Comparison of ENCODE assay signal across 5 cellular contexts in genomic region chr12:46543378-46543795, GRCh38.
DNase-seq lines count a peak whose midpoint lies in the region; ATAC-seq, FAIRE-seq and TF ChIP-seq lines count a peak whose summit lies in the region.
"Not testable (repeated sequence)": the region's sequence is repeated elsewhere in the genome, so short reads cannot be mapped to it uniquely, and the experiment has no call there.

No MANE protein-coding gene starts in this region.

- not testable (repeated sequence) for H3K36me3 ChIP-seq in HepG2 (replicated peaks in 1 of 2; ENCODE audit: control insufficient read depth in 1 of 2, insufficient read depth in 2 of 2, low read length in 2 of 2)

- 2% methylated on average over 3 of the region's 3 CpGs for WGBS in HepG2 (ENCODE audit: low lambda C conversion rate)

- H2AFZ ChIP-seq in HepG2 (ENCODE audit: low read length), result not testable (repeated sequence)

- 0 out of 2 replicates have a peak overlapping the region, but pooled peaks have one; percentile 4 for H3K4me2 ChIP-seq in HepG2 (ENCODE audit: low read depth, low read length)

- not testable (repeated sequence) for FAIRE-seq in HepG2 (lab: Jason Lieb, UNC)

- not testable (repeated sequence) for H3K27me3 ChIP-seq in HepG2 (ENCODE audit: control insufficient read depth in 1 of 2, insufficient read depth in 2 of 2, low read length in 2 of 2)

- CTCF ChIA-PET in activated CD8-positive, alpha-beta T cell treated with anti-CD3 and anti-CD28 coated beads, Interleukin-2, amount 10 ng/mL, durations not matched to agents 7 days and 5 days (lab: Charles Lee); HepG2 (lab: Yijun Ruan, JAX; ENCODE audit: low intra/inter-chr PET ratio, low total read pairs): not testable (repeated sequence)

- not testable (repeated sequence) for H4K20me1 ChIP-seq in HepG2 (ENCODE audit: insufficient read depth, low read length)

- peak overlapping the region; percentile 5 for H3K27ac Mint-ChIP-seq in activated CD8-positive, alpha-beta T cell treated with anti-CD3 and anti-CD28 coated beads, Interleukin-2, amount 10 ng/mL, durations not matched to agents 7 days and 5 days
- peak overlapping the region; percentile 9 for H3K27ac Mint-ChIP-seq in activated naive CD4-positive, alpha-beta T cell treated with anti-CD3 and anti-CD28 coated beads, Interleukin-2, amount 50 U/mL, for 24 hours
- peak overlapping the region; percentile 49 for H3K27ac Mint-ChIP-seq in endothelial cell (ENCODE audit: unreplicated experiment)
- H3K27ac Mint-ChIP-seq in natural killer cell treated with Interleukin-12 subunit alpha and Interleukin-12 subunit beta and Interleukin-15 and Interleukin-18, amount 100 ng/mL, for 72 hours, result peak overlapping the region; percentile 3 to 14

- not testable (repeated sequence) for H3K4me3 Mint-ChIP-seq in activated CD8-positive, alpha-beta T cell treated with anti-CD3 and anti-CD28 coated beads, Interleukin-2, amount 10 ng/mL, durations not matched to agents 7 days and 5 days; activated naive CD4-positive, alpha-beta T cell treated with anti-CD3 and anti-CD28 coated beads, Interleukin-2, amount 50 U/mL, for 24 hours; endothelial cell (ENCODE audit: unreplicated experiment); natural killer cell treated with Interleukin-12 subunit alpha and Interleukin-12 subunit beta and Interleukin-15 and Interleukin-18, amount 100 ng/mL, for 72 hours

- H3K9me3 ChIP-seq in HepG2 (ENCODE audit: low read length), result not testable (repeated sequence)

- not testable (repeated sequence) for TF ChIP-seq RAD21 in HepG2 (CRISPR knock-in tag; IDR thresholded peaks at IDR 0.05)

- not testable (repeated sequence) for ATAC-seq in activated CD8-positive, alpha-beta T cell treated with anti-CD3 and anti-CD28 coated beads, Interleukin-2, amount 10 ng/mL, durations not matched to agents 7 days and 5 days; HepG2; natural killer cell treated with Interleukin-12 subunit alpha and Interleukin-12 subunit beta and Interleukin-15 and Interleukin-18, amount 100 ng/mL, for 72 hours

- BruUV-seq in HepG2 (replicated peaks; lab: Mats Ljungman, UMichigan), result not testable (repeated sequence)

- not testable (repeated sequence) for H3K9ac ChIP-seq in HepG2 (ENCODE audit: insufficient read depth, low read depth, low read length)

- peaks cover 51% of the 10 kb centered on the region for H3K4me1 ChIP-seq in HepG2 (ENCODE audit: insufficient read depth, low read length)

- not testable (repeated sequence) for H3K27ac ChIP-seq in HepG2 (ENCODE audit: extremely low read length, insufficient read depth, low read length)

- not testable (repeated sequence) for H3K79me2 ChIP-seq in HepG2 (ENCODE audit: insufficient read depth, low read length)

- H3K4me3 ChIP-seq in HepG2 (replicated peaks in 1 of 3; ENCODE audit: insufficient read depth in 1 of 3, low read depth in 2 of 3, low read length in 3 of 3), result not testable (repeated sequence)

- DNase-seq in activated CD8-positive, alpha-beta T cell treated with anti-CD3 and anti-CD28 coated beads, Interleukin-2, amount 10 ng/mL, durations not matched to agents 7 days and 5 days; endothelial cell (ENCODE audit: low spot score); natural killer cell treated with Interleukin-12 subunit alpha and Interleukin-12 subunit beta and Interleukin-15 and Interleukin-18, amount 100 ng/mL, for 72 hours (ENCODE audit: low spot score): not testable (repeated sequence)
- DNase-seq in HepG2 (ENCODE audit: low spot score), result peak; percentile 48

- POLR2A ChIA-PET in activated CD8-positive, alpha-beta T cell treated with anti-CD3 and anti-CD28 coated beads, Interleukin-2, amount 10 ng/mL, durations not matched to agents 7 days and 5 days (lab: Charles Lee), result not testable (repeated sequence)
- POLR2A ChIA-PET in HepG2 (lab: Yijun Ruan, JAX), result interaction anchor here (0.8 kb wide), 1 partner anchor 12 kb away, joined by 3 read pairs; no protein-coding TSS in a partner anchor

- TF ChIP-seq CTCF in endothelial cell (IDR thresholded peaks at IDR 0.05; ENCODE audit: unreplicated experiment); HepG2 (CRISPR knock-in tag; IDR thresholded peaks at IDR 0.05): not testable (repeated sequence)

- H3K36me3 Mint-ChIP-seq in activated CD8-positive, alpha-beta T cell treated with anti-CD3 and anti-CD28 coated beads, Interleukin-2, amount 10 ng/mL, durations not matched to agents 7 days and 5 days (ENCODE audit: low read depth), result peaks cover 46% of the 10 kb centered on the region
- H3K36me3 Mint-ChIP-seq in activated naive CD4-positive, alpha-beta T cell treated with anti-CD3 and anti-CD28 coated beads, Interleukin-2, amount 50 U/mL, for 24 hours; natural killer cell treated with Interleukin-12 subunit alpha and Interleukin-12 subunit beta and Interleukin-15 and Interleukin-18, amount 100 ng/mL, for 72 hours: not testable (repeated sequence)
- H3K36me3 Mint-ChIP-seq in endothelial cell (ENCODE audit: low read depth, unreplicated experiment), result peaks cover 12% of the 10 kb centered on the region

- intact Hi-C loops in HepG2 (cut with micrococcal nuclease; ENCODE audit: unreplicated experiment), result not testable (repeated sequence)

- peaks cover 30% of the 10 kb centered on the region for H3K4me1 Mint-ChIP-seq in activated CD8-positive, alpha-beta T cell treated with anti-CD3 and anti-CD28 coated beads, Interleukin-2, amount 10 ng/mL, durations not matched to agents 7 days and 5 days (ENCODE audit: low read depth)
- H3K4me1 Mint-ChIP-seq in activated naive CD4-positive, alpha-beta T cell treated with anti-CD3 and anti-CD28 coated beads, Interleukin-2, amount 50 U/mL, for 24 hours, result peaks cover 35% of the 10 kb centered on the region
- not testable (repeated sequence) for H3K4me1 Mint-ChIP-seq in endothelial cell (ENCODE audit: unreplicated experiment)
- peaks cover 43 to 47% of the 10 kb centered on the region in 2 donors for H3K4me1 Mint-ChIP-seq in natural killer cell treated with Interleukin-12 subunit alpha and Interleukin-12 subunit beta and Interleukin-15 and Interleukin-18, amount 100 ng/mL, for 72 hours (ENCODE audit: low read depth in 2 of 2)

- in situ Hi-C loops in HepG2 (cut with HindIII; ENCODE audit: extremely low pct_ligation_motif_present, low pct_unique_long_range_greater_than_20kb), result not testable (repeated sequence)

- peak in 1 of 2 experiments; percentile 28; a peak in 2 of 4 replicates for TF ChIP-seq EP300 in HepG2 (IDR thresholded peaks at IDR 0.05; ENCODE audit: low read depth in 2 of 2, low read length in 2 of 2)
- TF ChIP-seq EP300 in HepG2 (CRISPR knock-in tag; IDR thresholded peaks at IDR 0.05; ENCODE audit: borderline replicate concordance), result not testable (repeated sequence)

- not testable (repeated sequence) for H3K27me3 Mint-ChIP-seq in activated CD8-positive, alpha-beta T cell treated with anti-CD3 and anti-CD28 coated beads, Interleukin-2, amount 10 ng/mL, durations not matched to agents 7 days and 5 days (ENCODE audit: low read depth); activated naive CD4-positive, alpha-beta T cell treated with anti-CD3 and anti-CD28 coated beads, Interleukin-2, amount 50 U/mL, for 24 hours; endothelial cell (ENCODE audit: unreplicated experiment); natural killer cell treated with Interleukin-12 subunit alpha and Interleukin-12 subunit beta and Interleukin-15 and Interleukin-18, amount 100 ng/mL, for 72 hours

- H3K9me3 Mint-ChIP-seq in activated CD8-positive, alpha-beta T cell treated with anti-CD3 and anti-CD28 coated beads, Interleukin-2, amount 10 ng/mL, durations not matched to agents 7 days and 5 days (ENCODE audit: insufficient read depth); activated naive CD4-positive, alpha-beta T cell treated with anti-CD3 and anti-CD28 coated beads, Interleukin-2, amount 50 U/mL, for 24 hours; natural killer cell treated with Interleukin-12 subunit alpha and Interleukin-12 subunit beta and Interleukin-15 and Interleukin-18, amount 100 ng/mL, for 72 hours: not testable (repeated sequence)
- H3K9me3 Mint-ChIP-seq in endothelial cell (ENCODE audit: unreplicated experiment), result peaks cover 11% of the 10 kb centered on the region

- TF ChIP-seq POLR2A in HepG2 (IDR thresholded peaks at IDR 0.05; ENCODE audit: insufficient read depth in 1 of 2, low read depth in 2 of 2, low read length in 2 of 2), result not testable (repeated sequence)

TF ChIP-seq in HepG2, 621 proteins besides CTCF, POLR2A, EP300 and RAD21 (continues in another document):
- TF ChIP-seq MED1 (CRISPR knock-in tag; IDR thresholded peaks at IDR 0.05) (peak; percentile 60; the same call in 1 of the 2 replicates), TBX2 (CRISPR knock-in tag; IDR thresholded peaks at IDR 0.05; ENCODE audit: borderline replicate concordance) (peak; percentile 82), NFIC (IDR thresholded peaks at IDR 0.05; ENCODE audit: low read length) (peak; percentile 20; the same call in 1 of the 2 replicates), HNF4A (CRISPR knock-in tag; IDR thresholded peaks at IDR 0.05) (peak; percentile 37), TEF (CRISPR knock-in tag; IDR thresholded peaks at IDR 0.05) (0 out of 2 replicates have a peak, but pooled peaks have one; percentile 27), RARA (CRISPR knock-in tag; IDR thresholded peaks at IDR 0.05) (peak; percentile 44; the same call in 1 of the 2 replicates), CREM (IDR thresholded peaks at IDR 0.05) (peak; percentile 72), ZMYM4 (CRISPR knock-in tag; IDR thresholded peaks at IDR 0.05) (peak; percentile 43; the same call in 1 of the 2 replicates), FOXA3 (CRISPR knock-in tag; IDR thresholded peaks at IDR 0.05) (peak; percentile 63; the same call in 1 of the 2 replicates), ISL2 (CRISPR knock-in tag; IDR thresholded peaks at IDR 0.05) (peak; percentile 88), SOX6 (CRISPR knock-in tag; IDR thresholded peaks at IDR 0.05) (peak; percentile 93), ZSCAN29 (CRISPR knock-in tag; conservative IDR thresholded peaks at IDR 0.05) (peak; percentile 72; the same call in 1 of the 2 replicates)
- not testable (repeated sequence) for TF ChIP-seq CREM (CRISPR knock-in tag; IDR thresholded peaks at IDR 0.05); SOX6 (IDR thresholded peaks at IDR 0.05)
